8 cellular contexts compared by ENCODE assay signal in the genomic region with DNA sequence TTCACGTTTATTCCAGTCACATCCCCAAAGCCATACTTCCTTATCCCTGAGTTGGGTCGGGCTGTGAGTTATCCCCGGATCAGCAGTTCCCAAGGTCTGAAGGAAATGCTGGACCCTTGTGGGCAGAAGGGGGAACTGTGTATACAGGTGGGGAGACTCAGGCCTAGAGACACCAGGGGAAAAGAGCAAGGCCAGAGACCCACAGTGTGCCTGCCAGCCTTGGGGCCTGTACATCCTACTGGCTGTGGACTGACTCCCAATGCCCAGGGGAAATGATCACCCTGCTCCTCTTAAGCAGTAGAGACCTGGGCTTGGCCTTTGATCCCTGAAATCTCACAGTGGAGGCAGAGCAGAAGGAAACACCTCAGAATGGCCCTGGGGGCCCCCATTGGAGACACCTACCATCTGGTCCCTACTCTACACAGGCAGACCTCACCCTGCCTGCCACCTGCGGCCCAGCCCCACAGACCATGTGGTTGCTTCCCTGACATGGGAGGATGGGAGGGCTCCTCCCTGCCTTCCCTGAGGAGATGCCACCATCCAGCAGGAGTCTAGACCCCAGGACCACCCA. TPM values are rescaled to one million over a fixed set of nuclear protein-coding genes. Genes with fewer than 3 reads are reported as not detected.
DNase-seq lines count a peak whose midpoint lies in the region; ATAC-seq and TF ChIP-seq lines count a peak whose summit lies in the region.

No MANE protein-coding gene starts in this region.

- H3K9me3 ChIP-seq in sigmoid colon = no peaks in the 10 kb centered on the region

- peak overlapping the region; percentile 93 for H3K4me3 ChIP-seq in fibroblast of pulmonary artery (replicated peaks; ENCODE audit: low read depth, low read length)
- H3K4me3 ChIP-seq in sigmoid colon = peak overlapping the region; percentile 73 to 98 (median 92)

- H3K27me3 ChIP-seq in sigmoid colon = no peaks in the 10 kb centered on the region

- in situ Hi-C loops in SK-MEL-5 (cut with HindIII; ENCODE audit: low pct_unique_long_range_greater_than_20kb, low sequenced_read_pairs) = no loop called here

- intact Hi-C loops in sigmoid colon (cut with DNase I) = loop anchor here (5.0 kb wide), 1 partner anchor 181 kb away; no protein-coding TSS in a partner anchor

- ATAC-seq in GM18511 (IDR thresholded peaks at IDR 0.05; ENCODE audit: unreplicated experiment) (no peak), HG03196 (IDR thresholded peaks at IDR 0.05; ENCODE audit: unreplicated experiment) (no peak)

- peak; percentile 15 for DNase-seq in Daoy (ENCODE audit: low read depth)
- peak; percentile 24 for DNase-seq in SK-MEL-5 (ENCODE audit: low read depth, low spot score)
- no peak for DNase-seq in fibroblast of pulmonary artery (ENCODE audit: low read depth)
- peak; percentile 84 for DNase-seq in sigmoid colon
- no peak for DNase-seq in GM19238 (ENCODE audit: insufficient read length, low spot score)
- no peak for DNase-seq in SHP77 (lab: John Stamatoyannopoulos, UW)

- TF ChIP-seq POLR2A in sigmoid colon (IDR thresholded peaks at IDR 0.05) = no peak

- peak overlapping the region; percentile 96 to 100 (median 99) for H3K27ac ChIP-seq in sigmoid colon

- TF ChIP-seq CTCF in fibroblast of pulmonary artery (IDR thresholded peaks at IDR 0.05; ENCODE audit: low read length, missing control alignments) = peak; percentile 10
- peak in 2 of 4 experiments; percentile 13 to 35 for TF ChIP-seq CTCF in sigmoid colon (IDR thresholded peaks at IDR 0.05)

- WGBS in sigmoid colon, 2 donors = 33 to 63% methylated on average over 4 of the region's 4 CpGs

- H3K36me3 ChIP-seq in sigmoid colon = peaks cover 8 to 35% (median 14%) of the 10 kb centered on the region in 4 donors

- peaks cover 0 to 57% (median 51%) of the 10 kb centered on the region in 4 donors for H3K4me1 ChIP-seq in sigmoid colon

- no peak for TF ChIP-seq EP300 in sigmoid colon (IDR thresholded peaks at IDR 0.05)

RNA-seq across cellular contexts. Expression of gene SELENOM, which starts 1.3 kb away (rescaled TPM):
- total RNA-seq in Daoy (2014; rRNA removed; shearing (Covaris generic)) = 2.6 and 8.1 TPM in 2 replicates
- total RNA-seq in SK-MEL-5 (2014; rRNA removed; shearing (Covaris generic)) = 2.0 and 3.0 TPM in 2 replicates
- polyA plus RNA-seq in SK-MEL-5 (2015; cell fraction: cytosol; rRNA removed) = 1.1 and 5.7 TPM in 2 replicates
- polyA plus RNA-seq in SK-MEL-5 (2015; cell fraction: nucleus; rRNA removed) = not detected in 2 replicates
- 1,000 to 10,000 TPM in 3 of 4 donors, 100 to 1,000 TPM in 1; 868 to 1,938 (median 1,638) TPM for total RNA-seq in sigmoid colon
- 100 to 1,000 TPM in 2 of 3 donors, 10 to 100 TPM in 1; 40.9 to 192 (median 169) TPM for polyA plus RNA-seq in sigmoid colon

RNA-seq across cellular contexts. Expression of gene INPP5J, which starts 16.7 kb away (rescaled TPM):
- 0.80 and 1.3 TPM in 2 replicates for total RNA-seq in Daoy (2014; rRNA removed; shearing (Covaris generic))
- total RNA-seq in SK-MEL-5 (2014; rRNA removed; shearing (Covaris generic)) = 0.19 and 0.26 TPM in 2 replicates
- polyA plus RNA-seq in SK-MEL-5 (2015; cell fraction: cytosol; rRNA removed) = 0.33 and 0.36 TPM in 2 replicates
- 1.1 and 2.6 TPM in 2 replicates for polyA plus RNA-seq in SK-MEL-5 (2015; cell fraction: nucleus; rRNA removed)
- 1 to 10 TPM; 1.1 to 2.2 (median 1.8) TPM for total RNA-seq in sigmoid colon
- 10 to 100 TPM; 11.4 to 15.3 (median 12.5) TPM for polyA plus RNA-seq in sigmoid colon

RNA-seq across cellular contexts. Expression of gene SMTN, which starts 25.0 kb away (rescaled TPM):
- 163 and 173 TPM in 2 replicates for total RNA-seq in Daoy (2014; rRNA removed; shearing (Covaris generic))
- 10.1 and 11.4 TPM in 2 replicates for total RNA-seq in SK-MEL-5 (2014; rRNA removed; shearing (Covaris generic))
- polyA plus RNA-seq in SK-MEL-5 (2015; cell fraction: cytosol; rRNA removed) = 31.2 and 31.3 TPM in 2 replicates
- polyA plus RNA-seq in SK-MEL-5 (2015; cell fraction: nucleus; rRNA removed) = 91.6 and 101 TPM in 2 replicates
- 1,000 to 10,000 TPM in 3 of 4 donors, 100 to 1,000 TPM in 1; 987 to 1,789 (median 1,228) TPM for total RNA-seq in sigmoid colon
- polyA plus RNA-seq in sigmoid colon = 100 to 1,000 TPM in 1 of 3 donors, 10 to 100 TPM in 2; 23.8 to 103 (median 29.4) TPM

RNA-seq across cellular contexts. Expression of gene PLA2G3, which starts 34.2 kb away (rescaled TPM):
- 0.51 and 0.80 TPM in 2 replicates for total RNA-seq in Daoy (2014; rRNA removed; shearing (Covaris generic))
- total RNA-seq in SK-MEL-5 (2014; rRNA removed; shearing (Covaris generic)) = 0.03 TPM in 1 of 2 replicates, not detected in the other
- polyA plus RNA-seq in SK-MEL-5 (2015; cell fraction: cytosol; rRNA removed) = not detected in 2 replicates
- not detected in 2 replicates for polyA plus RNA-seq in SK-MEL-5 (2015; cell fraction: nucleus; rRNA removed)
- not detected for total RNA-seq in sigmoid colon
- 1 to 10 TPM in 1 of 3 donors, not detected in 2; 5.2 TPM for polyA plus RNA-seq in sigmoid colon

RNA-seq across cellular contexts. Expression of gene RNF185, which starts 53.9 kb away (rescaled TPM):
- 17.1 and 19.1 TPM in 2 replicates for total RNA-seq in Daoy (2014; rRNA removed; shearing (Covaris generic))
- 63.5 and 68.7 TPM in 2 replicates for total RNA-seq in SK-MEL-5 (2014; rRNA removed; shearing (Covaris generic))
- 53.2 and 64.3 TPM in 2 replicates for polyA plus RNA-seq in SK-MEL-5 (2015; cell fraction: cytosol; rRNA removed)
- polyA plus RNA-seq in SK-MEL-5 (2015; cell fraction: nucleus; rRNA removed) = 44.1 and 52.5 TPM in 2 replicates
- 10 to 100 TPM; 30.1 to 33.5 (median 31.6) TPM for total RNA-seq in sigmoid colon
- polyA plus RNA-seq in sigmoid colon = 10 to 100 TPM; 23.4 to 44.9 (median 43.2) TPM

Comparison
In these comparisons a context has a peak if more than half of its experiments do, and no peak if none do; other contexts are left out.
1. DNase-seq: peak in Daoy (single experiment), SK-MEL-5 (single experiment) and sigmoid colon (single experiment); none in fibroblast of pulmonary artery (single experiment), GM19238 (single experiment) and SHP77 (0 of 2).
2. RNA of gene SELENOM, which starts 1.3 kb away (total RNA-seq): 868 to 1,938 TPM in sigmoid colon; 2.6 to 8.1 TPM in Daoy and 2.0 to 3.0 TPM in SK-MEL-5; every median in the first group is over 10 times any median in the second.
3. RNA of gene SMTN, which starts 25.0 kb away (total RNA-seq): 987 to 1,789 TPM in sigmoid colon and 163 to 173 TPM in Daoy; 10.1 to 11.4 TPM in SK-MEL-5; every median in the first group is over 10 times any median in the second.